14 cellular contexts compared by ENCODE assay signal in the genomic region with DNA sequence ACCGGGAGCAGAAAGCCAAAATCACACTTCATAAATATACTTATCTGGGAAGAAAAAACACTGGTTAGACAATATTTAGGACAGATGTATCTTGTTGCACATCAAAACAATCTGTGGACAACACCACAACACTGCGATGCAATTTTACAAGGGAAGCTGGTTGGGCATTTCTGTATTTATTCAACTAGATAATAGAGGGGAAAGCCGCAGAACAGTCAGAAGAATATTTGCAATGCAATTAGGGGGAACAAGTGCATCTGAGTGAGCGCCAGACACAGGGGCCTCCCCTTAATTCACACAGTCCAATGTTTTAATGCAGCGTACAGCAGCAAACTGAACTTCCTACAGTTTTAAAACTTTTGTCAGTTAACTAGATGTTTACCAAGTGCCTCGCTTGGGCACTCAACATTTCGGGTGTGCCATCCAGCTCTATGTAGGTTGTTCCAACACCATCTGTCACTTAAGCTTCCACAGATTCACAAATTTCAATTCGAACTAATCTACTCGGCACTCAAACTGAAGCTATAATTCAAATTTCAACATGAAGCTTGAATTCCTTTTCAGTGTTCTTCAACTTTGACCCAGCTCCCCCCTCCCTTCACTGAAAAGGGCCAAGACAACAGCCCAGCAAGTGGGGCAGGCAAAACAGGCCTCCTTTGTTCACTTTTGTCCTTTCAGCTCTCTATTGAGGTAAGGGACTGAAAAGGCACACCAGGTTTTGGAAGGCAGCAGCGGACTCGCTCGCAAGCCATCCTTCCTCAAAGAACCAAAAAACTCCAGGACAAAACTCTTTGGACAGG. TPM values are rescaled to one million over a fixed set of nuclear protein-coding genes. Genes with fewer than 3 reads are reported as not detected.
DNase-seq lines count a peak whose midpoint lies in the region; ATAC-seq and TF ChIP-seq lines count a peak whose summit lies in the region.
"Had no signal": no experiment of that assay in that cellular context is flagged by ENCODE, and none has a peak within 500 bp of the region (broad histone marks: within the 10 kb centered on the region; RNA-seq: fewer than 3 reads in every experiment).

No MANE protein-coding gene starts in this region.

- no peaks in the 10 kb centered on the region for H3K9me3 ChIP-seq in iPS-15b (ENCODE audit: control insufficient read depth, insufficient read depth, low read length)
- H3K9me3 ChIP-seq in sigmoid colon: no peaks in the 10 kb centered on the region
- H3K9me3 ChIP-seq: BLaER1 treated with 17β-estradiol and CSF1 and Interleukin-3, amounts not matched to agents 10 nM and 100 nM had no signal

- H3K4me3 ChIP-seq in iPS-15b (ENCODE audit: low read depth, low read length): peak overlapping the region; percentile 9
- H3K4me3 ChIP-seq in sigmoid colon: no peak overlapping the region
- H3K4me3 ChIP-seq: BLaER1 treated with 17β-estradiol and CSF1 and Interleukin-3, amounts not matched to agents 10 nM and 100 nM had no signal

- H3K4me1 ChIP-seq in iPS-15b (ENCODE audit: control insufficient read depth, insufficient read depth, low read length) (peaks cover 11% of the 10 kb centered on the region), sigmoid colon (no peaks in the 10 kb centered on the region)

- 62 to 69% methylated on average over 12 of the region's 12 CpGs for WGBS in sigmoid colon, 2 donors

- no peak for TF ChIP-seq POLR2A in sigmoid colon (IDR thresholded peaks at IDR 0.05)

- H3K36me3 ChIP-seq in iPS-15b (ENCODE audit: control insufficient read depth, insufficient read depth, low read length) (no peaks in the 10 kb centered on the region), sigmoid colon (no peaks in the 10 kb centered on the region)
- H3K36me3 ChIP-seq: BLaER1 treated with 17β-estradiol and CSF1 and Interleukin-3, amounts not matched to agents 10 nM and 100 nM had no signal

- TF ChIP-seq CTCF in sigmoid colon (IDR thresholded peaks at IDR 0.05): no peak
- no peak for TF ChIP-seq CTCF in omental fat pad (IDR thresholded peaks at IDR 0.05)

- ATAC-seq in omental fat pad (ENCODE audit: low FRiP score) (no peak), HG02763 (IDR thresholded peaks at IDR 0.05; ENCODE audit: unreplicated experiment) (no peak)
- ATAC-seq: left lobe of liver had no signal

- intact Hi-C loops in sigmoid colon (cut with DNase I): no loop called here
- intact Hi-C loops in cardiac septum (cut with DNase I): no loop called here

- peaks cover 12% of the 10 kb centered on the region for H3K27me3 ChIP-seq in iPS-15b (ENCODE audit: control insufficient read depth, insufficient read depth, low read length)
- peaks cover 0 to 28% (median 0%) of the 10 kb centered on the region in 3 donors for H3K27me3 ChIP-seq in sigmoid colon

- H3K27ac ChIP-seq in sigmoid colon: no peak overlapping the region
- H3K27ac ChIP-seq: BLaER1 treated with 17β-estradiol and CSF1 and Interleukin-3, amounts not matched to agents 10 nM and 100 nM had no signal

- TF ChIP-seq EP300 in sigmoid colon (IDR thresholded peaks at IDR 0.05): no peak

- no peak overlapping the region for H3K9ac ChIP-seq in iPS-15b (ENCODE audit: low read depth, low read length)
- H3K9ac ChIP-seq: BLaER1 treated with 17β-estradiol and CSF1 and Interleukin-3, amounts not matched to agents 10 nM and 100 nM had no signal

- peak; percentile 26 for DNase-seq in DMS 273 treated with DMSO at 0.1 percent for 48 hours (lab: John Stamatoyannopoulos, UW)
- DNase-seq in NCI-H1092 (lab: John Stamatoyannopoulos, UW): peak; percentile 74
- peak; percentile 61 to 70 for DNase-seq in NCI-H526 (lab: John Stamatoyannopoulos, UW)
- DNase-seq in sigmoid colon: no peak
- no peak for DNase-seq in cardiac septum (ENCODE audit: low spot score)
- no peak for DNase-seq in omental fat pad (ENCODE audit: low spot score)
- DNase-seq: activated CD4-positive, alpha-beta T cell treated with anti-CD3 and anti-CD28 coated beads, Interleukin-2, amount 10 ng/mL, durations not matched to agents 24 days and 14 days; activated effector memory CD4-positive, alpha-beta T cell treated with anti-CD3 and anti-CD28 coated beads, Interleukin-2, amount 50 U/mL, for 16 hours; HFFc6; SW 1271 had no signal

RNA-seq across cellular contexts. Expression of gene NRCAM, which starts 7.3 kb away (rescaled TPM):
- total RNA-seq in sigmoid colon: 1 to 10 TPM; 1.3 to 3.9 (median 1.6) TPM
- polyA plus RNA-seq in sigmoid colon: 1 to 10 TPM in 1 of 3 donors, not detected in 2; 2.3 TPM
- total RNA-seq in cardiac septum: 0.57 TPM
- 1 to 10 TPM; 1.9 to 6.5 (median 4.6) TPM for total RNA-seq in omental fat pad
- total RNA-seq: activated CD4-positive, alpha-beta T cell treated with anti-CD3 and anti-CD28 coated beads, Interleukin-2, amount 10 ng/mL, durations not matched to agents 24 days and 14 days had no signal

Comparison
In these comparisons a context has a peak if more than half of its experiments do, and no peak if none do; other contexts are left out.
1. DNase-seq: peak in DMS 273 treated with DMSO at 0.1 percent for 48 hours (single experiment), NCI-H1092 (single experiment) and NCI-H526 (2 of 2); none in sigmoid colon (single experiment), cardiac septum (single experiment) and omental fat pad (single experiment).